In genomic region chr9:81563020-81563407, GRCh38 we compare ENCODE assay signal across 2 cellular contexts.
A peak's percentile ranks its signal among the peaks of the same experiment; 100 is the strongest.
TF ChIP-seq lines count a peak whose summit lies in the region.

No MANE protein-coding gene starts in this region.

TF ChIP-seq in IMR-90, 13 proteins besides CTCF, POLR2A, EP300 and RAD21:
- no peak for TF ChIP-seq FOS (IDR thresholded peaks at IDR 0.05; ENCODE audit: low read depth, low read length)
- TF ChIP-seq, protein P1, sequence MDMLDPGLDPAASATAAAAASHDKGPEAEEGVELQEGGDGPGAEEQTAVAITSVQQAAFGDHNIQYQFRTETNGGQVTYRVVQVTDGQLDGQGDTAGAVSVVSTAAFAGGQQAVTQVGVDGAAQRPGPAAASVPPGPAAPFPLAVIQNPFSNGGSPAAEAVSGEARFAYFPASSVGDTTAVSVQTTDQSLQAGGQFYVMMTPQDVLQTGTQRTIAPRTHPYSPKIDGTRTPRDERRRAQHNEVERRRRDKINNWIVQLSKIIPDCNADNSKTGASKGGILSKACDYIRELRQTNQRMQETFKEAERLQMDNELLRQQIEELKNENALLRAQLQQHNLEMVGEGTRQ (IDR thresholded peaks at IDR 0.05; ENCODE audit: low read depth, low read length), result no peak
- TF ChIP-seq CEBPB (IDR thresholded peaks at IDR 0.05; ENCODE audit: low read depth, low read length), result no peak
- TF ChIP-seq MAFK (IDR thresholded peaks at IDR 0.05; ENCODE audit: low read depth, low read length), result no peak
- TF ChIP-seq MXI1 (IDR thresholded peaks at IDR 0.05; ENCODE audit: borderline replicate concordance, low read depth, low read length), result no peak
- no peak for TF ChIP-seq BHLHE40 (IDR thresholded peaks at IDR 0.05; ENCODE audit: low read depth, low read length)
- TF ChIP-seq NFE2L2 (IDR thresholded peaks at IDR 0.05; ENCODE audit: low read depth, low read length), result no peak
- TF ChIP-seq MAZ (IDR thresholded peaks at IDR 0.05; ENCODE audit: borderline replicate concordance, low read depth, low read length), result no peak
- TF ChIP-seq ELK1 (IDR thresholded peaks at IDR 0.05; ENCODE audit: borderline replicate concordance, low read depth, low read length), result no peak

TF ChIP-seq in HepG2, 621 proteins besides CTCF, POLR2A, EP300 and RAD21:
- peak; percentile 13; the same call in 1 of the 2 replicates for TF ChIP-seq NR2F6 (IDR thresholded peaks at IDR 0.05)
- TF ChIP-seq NR2F6 (CRISPR knock-in tag; IDR thresholded peaks at IDR 0.05), result no peak
- TF ChIP-seq KAT2B (IDR thresholded peaks at IDR 0.05; ENCODE audit: borderline replicate concordance, low read depth, low read length), result peak; percentile 82
- no peak for TF ChIP-seq TCF12 (IDR thresholded peaks at IDR 0.05)
- 0 out of 2 replicates have a peak, but pooled peaks have one; percentile 22 for TF ChIP-seq TCF12 (CRISPR knock-in tag; IDR thresholded peaks at IDR 0.05)
- TF ChIP-seq ZBTB34 (CRISPR knock-in tag; IDR thresholded peaks at IDR 0.05), result no peak
